In the genomic region with DNA sequence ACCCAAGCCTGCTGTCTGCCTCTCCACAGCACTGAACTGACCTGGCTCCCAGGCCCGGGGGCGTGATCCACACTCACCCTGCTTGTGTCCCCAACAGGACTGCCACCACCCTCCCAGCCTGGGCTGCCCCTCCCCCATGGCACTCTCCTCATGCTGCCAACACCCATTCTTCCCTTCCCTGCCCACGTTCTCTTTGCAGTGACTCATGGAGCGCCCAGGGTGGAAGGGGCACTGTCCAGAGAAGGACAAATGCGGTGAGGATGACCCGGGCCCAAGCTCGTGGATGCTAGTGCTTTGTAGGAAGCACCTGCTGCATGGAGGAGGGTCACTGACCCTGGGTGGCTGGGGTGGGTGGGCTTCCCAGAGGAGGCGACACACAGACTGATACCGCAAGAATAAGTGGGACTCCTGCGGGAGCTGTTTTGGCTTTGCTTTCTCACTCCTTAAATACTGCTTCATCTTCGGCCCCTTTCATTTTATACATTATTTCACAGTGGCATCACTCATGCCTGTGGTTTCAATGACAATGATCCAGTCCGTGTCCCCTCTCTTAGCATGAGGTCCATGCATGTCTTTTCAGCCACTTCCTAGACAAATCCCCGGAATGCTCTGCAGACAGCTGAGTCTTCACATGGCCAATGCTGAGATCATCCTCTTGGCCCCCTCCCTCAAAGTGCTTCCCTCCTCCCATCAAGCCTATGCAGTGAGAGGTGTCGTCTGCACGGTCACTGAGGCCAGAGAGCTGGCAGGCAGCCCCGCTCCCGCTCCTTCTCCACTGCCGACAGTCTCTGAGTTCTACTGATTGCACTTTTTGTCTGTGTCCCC, we compare ENCODE assay signal across 8 cellular contexts. TPM values are rescaled to one million over a fixed set of nuclear protein-coding genes. Genes with fewer than 3 reads are reported as not detected.
DNase-seq lines count a peak whose midpoint lies in the region; ATAC-seq and TF ChIP-seq lines count a peak whose summit lies in the region.

No MANE protein-coding gene starts in this region.

- peaks cover 51 to 57% of the 10 kb centered on the region in 2 experiments for H3K4me1 ChIP-seq in neutrophil (ENCODE audit: control insufficient read depth in 1 of 2, insufficient read depth in 1 of 2, low read depth in 1 of 2, low read length in 1 of 2)

- H3K27ac Mint-ChIP-seq in Calu3 (ENCODE audit: unreplicated experiment) (no peak overlapping the region), HFFc6 (peak overlapping the region; percentile 80)
- peak overlapping the region; percentile 95 for H3K27ac Mint-ChIP-seq in activated naive CD8-positive, alpha-beta T cell treated with anti-CD3 and anti-CD28 coated beads for 36 hours

- H3K4me1 Mint-ChIP-seq in Calu3 (ENCODE audit: low read depth, unreplicated experiment), result peaks cover 23% of the 10 kb centered on the region
- H3K4me1 Mint-ChIP-seq in HFFc6 (ENCODE audit: low read depth), result peaks cover 40% of the 10 kb centered on the region
- peaks cover 65% of the 10 kb centered on the region for H3K4me1 Mint-ChIP-seq in activated naive CD8-positive, alpha-beta T cell treated with anti-CD3 and anti-CD28 coated beads for 36 hours

- no peak for TF ChIP-seq CTCF in Calu3 (IDR thresholded peaks at IDR 0.05; ENCODE audit: unreplicated experiment)
- TF ChIP-seq CTCF in HFFc6 (IDR thresholded peaks at IDR 0.05), result no peak
- no peak for TF ChIP-seq CTCF in neutrophil (IDR thresholded peaks at IDR 0.05)

- H3K4me3 ChIP-seq in neutrophil (ENCODE audit: low read depth in 1 of 2, low read length in 1 of 2), result peak overlapping the region; percentile 22 to 51

- DNase-seq in Calu3, result peak; percentile 54
- peak; percentile 44 for DNase-seq in HFFc6
- no peak for DNase-seq in activated naive CD8-positive, alpha-beta T cell treated with anti-CD3 and anti-CD28 coated beads for 36 hours
- DNase-seq in NCI-H146 (lab: John Stamatoyannopoulos, UW), result no peak
- no peak for DNase-seq in activated CD4-positive, CD25-positive, alpha-beta regulatory T cell (lab: John Stamatoyannopoulos, UW)
- no peak for DNase-seq in stimulated activated CD4-positive, alpha-beta T cell treated with anti-CD3 and anti-CD28 coated beads, Interleukin-12 subunit alpha, Interleukin-12 subunit beta, amount 100 ng/mL, for 4 hours

- no TSS peak for BruUV-seq in Calu3 (replicated peaks; lab: Mats Ljungman, UMichigan)

- no peak for ATAC-seq in GM19463 (IDR thresholded peaks at IDR 0.05; ENCODE audit: unreplicated experiment)

- no peaks in the 10 kb centered on the region for H3K9me3 Mint-ChIP-seq in Calu3 (ENCODE audit: low read depth, unreplicated experiment)
- H3K9me3 Mint-ChIP-seq in HFFc6, result no peaks in the 10 kb centered on the region
- H3K9me3 Mint-ChIP-seq in activated naive CD8-positive, alpha-beta T cell treated with anti-CD3 and anti-CD28 coated beads for 36 hours, result no peaks in the 10 kb centered on the region

- H3K27ac ChIP-seq in neutrophil, result peak overlapping the region; percentile 90

- intact Hi-C loops in Calu3 (cut with micrococcal nuclease; ENCODE audit: unreplicated experiment), result no loop called here

- H3K9me3 ChIP-seq in neutrophil, result no peaks in the 10 kb centered on the region

- no peaks in the 10 kb centered on the region for H3K36me3 ChIP-seq in neutrophil

- no peaks in the 10 kb centered on the region for H3K27me3 Mint-ChIP-seq in Calu3 (ENCODE audit: unreplicated experiment)
- H3K27me3 Mint-ChIP-seq in HFFc6 (ENCODE audit: insufficient read depth), result no peaks in the 10 kb centered on the region; the same call in 1 of the 2 replicates
- H3K27me3 Mint-ChIP-seq in activated naive CD8-positive, alpha-beta T cell treated with anti-CD3 and anti-CD28 coated beads for 36 hours, result no peaks in the 10 kb centered on the region

- CTCF ChIA-PET in Calu3 (lab: Charles Lee), result no interaction called here

- H3K27me3 ChIP-seq in neutrophil, result no peaks in the 10 kb centered on the region

- no peak overlapping the region for H3K4me3 Mint-ChIP-seq in Calu3 (ENCODE audit: low read depth, unreplicated experiment)
- peak overlapping the region; percentile 77 for H3K4me3 Mint-ChIP-seq in HFFc6
- peak overlapping the region; percentile 50 for H3K4me3 Mint-ChIP-seq in activated naive CD8-positive, alpha-beta T cell treated with anti-CD3 and anti-CD28 coated beads for 36 hours

- H3K36me3 Mint-ChIP-seq in Calu3 (ENCODE audit: insufficient read depth, unreplicated experiment) (no peaks in the 10 kb centered on the region), HFFc6 (ENCODE audit: low read depth) (no peaks in the 10 kb centered on the region)
- H3K36me3 Mint-ChIP-seq in activated naive CD8-positive, alpha-beta T cell treated with anti-CD3 and anti-CD28 coated beads for 36 hours, result peaks cover 8% of the 10 kb centered on the region

RNA-seq across cellular contexts. Expression of a gene that starts 17.6 kb away (rescaled TPM):
- total RNA-seq in Calu3 (2022), result 4.0 and 4.3 TPM in 2 replicates
- 1 to 10 TPM in 5 of 6 experiments, under 1 TPM in 1; 1.00 to 1.9 (median 1.3) TPM for total RNA-seq in HFFc6 (2021; fragmentation: NEBNext Ultra II Directional; extraction: Animal tissue kit (Norgen Biotek cat#: 25700))
- total RNA-seq in activated naive CD8-positive, alpha-beta T cell treated with anti-CD3 and anti-CD28 coated beads for 36 hours, result 1 to 10 TPM; 9.7 to 9.9 TPM

Comparison
In these comparisons a context has a peak if more than half of its experiments do, and no peak if none do; other contexts are left out.
1. DNase-seq: peak in Calu3 (single experiment) and HFFc6 (single experiment); none in activated naive CD8-positive, alpha-beta T cell treated with anti-CD3 and anti-CD28 coated beads for 36 hours (single experiment), NCI-H146 (single experiment), activated CD4-positive, CD25-positive, alpha-beta regulatory T cell (0 of 4) and stimulated activated CD4-positive, alpha-beta T cell treated with anti-CD3 and anti-CD28 coated beads, Interleukin-12 subunit alpha, Interleukin-12 subunit beta, amount 100 ng/mL, for 4 hours (single experiment).